Comparison of ENCODE assay signal across 9 cellular contexts in genomic region chr7:7816084-7816483, GRCh38.
DNase-seq lines count a peak whose midpoint lies in the region; ATAC-seq lines count a peak whose summit lies in the region.
"Had no signal": no experiment of that assay in that cellular context is flagged by ENCODE, and none has a peak within 500 bp of the region (broad histone marks: within the 10 kb centered on the region; RNA-seq: fewer than 3 reads in every experiment).

No MANE protein-coding gene starts in this region.

- peak; percentile 43 for DNase-seq in central memory CD4-positive, alpha-beta T cell
- no peak for DNase-seq in stimulated activated CD4-positive, alpha-beta T cell treated with anti-CD3 and anti-CD28 coated beads, Interleukin-4, amount 100 ng/mL, for 4 hours
- DNase-seq in COLO668 (lab: John Stamatoyannopoulos, UW; ENCODE audit: unreplicated experiment) (no peak), NCI-H82 treated with DMSO at 0.1 percent for 48 hours (lab: John Stamatoyannopoulos, UW; ENCODE audit: unreplicated experiment) (no peak), COR-L47 (lab: John Stamatoyannopoulos, UW) (no peak)
- DNase-seq: psoas muscle had no signal

- ATAC-seq in GM18498 (IDR thresholded peaks at IDR 0.05; ENCODE audit: unreplicated experiment) (peak; percentile 50), GM19463 (IDR thresholded peaks at IDR 0.05; ENCODE audit: unreplicated experiment) (peak; percentile 24), HG03175 (IDR thresholded peaks at IDR 0.05; ENCODE audit: unreplicated experiment) (peak; percentile 29)
- ATAC-seq: psoas muscle had no signal
